Comparison of ENCODE assay signal across 11 cellular contexts in genomic region chr2:119756837-119757236, GRCh38. TPM values are rescaled to one million over a fixed set of nuclear protein-coding genes. Genes with fewer than 3 reads are reported as not detected.
DNase-seq lines count a peak whose midpoint lies in the region; ATAC-seq and TF ChIP-seq lines count a peak whose summit lies in the region.
"Had no signal": no experiment of that assay in that cellular context is flagged by ENCODE, and none has a peak within 500 bp of the region (broad histone marks: within the 10 kb centered on the region; RNA-seq: fewer than 3 reads in every experiment).

No MANE protein-coding gene starts in this region.

- no peak overlapping the region for H3K9ac ChIP-seq in mesenchymal stem cell (ENCODE audit: low read length)
- H3K9ac ChIP-seq: BLaER1 had no signal

- no peak for TF ChIP-seq CTCF in brain (conservative IDR thresholded peaks at IDR 0.05)
- TF ChIP-seq CTCF in testis (IDR thresholded peaks at IDR 0.05): no peak

- H3K79me1 ChIP-seq in mesenchymal stem cell (replicated peaks; ENCODE audit: low read length, poor library complexity, severe bottlenecking): peaks cover 1% of the 10 kb centered on the region

- H2BK5ac ChIP-seq in mesenchymal stem cell (ENCODE audit: low read depth, low read length, poor library complexity, severe bottlenecking): no peak overlapping the region

- no peak overlapping the region for H3K27ac ChIP-seq in mesenchymal stem cell (ENCODE audit: low read length, poor library complexity, severe bottlenecking)
- no peak overlapping the region for H3K27ac ChIP-seq in testis
- H3K27ac ChIP-seq: BLaER1, VCaP had no signal

- no peak overlapping the region for H2AK5ac ChIP-seq in mesenchymal stem cell (ENCODE audit: low read length, severe bottlenecking)

- no peak overlapping the region for H4K91ac ChIP-seq in mesenchymal stem cell (ENCODE audit: low read length)

- H3K27me3 ChIP-seq in mesenchymal stem cell (ENCODE audit: control insufficient read depth in 1 of 2, insufficient read depth in 1 of 2, low read length in 2 of 2) (no peaks in the 10 kb centered on the region), testis (no peaks in the 10 kb centered on the region)
- H3K27me3 ChIP-seq: BLaER1 had no signal

- H3K23ac ChIP-seq in mesenchymal stem cell (ENCODE audit: low read length in 2 of 2): no peak overlapping the region

- H3K14ac ChIP-seq in mesenchymal stem cell (ENCODE audit: low read length in 2 of 2): no peak overlapping the region

- peak overlapping the region in 1 of 2 experiments; percentile 42 for H3K18ac ChIP-seq in mesenchymal stem cell (ENCODE audit: low read depth in 1 of 2, low read length in 2 of 2)

- 82% methylated on average over 5 of the region's 5 CpGs for WGBS in mesenchymal stem cell
- WGBS in testis, 2 donors: 42 to 56% methylated on average over 5 of the region's 5 CpGs

- H2BK120ac ChIP-seq in mesenchymal stem cell (ENCODE audit: low read depth, low read length): no peak overlapping the region

- peaks cover 3% of the 10 kb centered on the region for H3K4me1 ChIP-seq in mesenchymal stem cell (ENCODE audit: control insufficient read depth, insufficient read depth, low read depth, low read length)
- no peaks in the 10 kb centered on the region for H3K4me1 ChIP-seq in testis

- POLR2A ChIA-PET in activated CD4-positive, alpha-beta memory T cell treated with anti-CD3 and anti-CD28 coated beads for 36 hours (lab: Charles Lee): interaction anchor here (0.6 to 1.3 kb wide), 2 partner anchors 38 to 286 kb away, joined by 3 read pairs; no protein-coding TSS in a partner anchor
- POLR2A ChIA-PET in activated CD4-positive, alpha-beta memory T cell treated with anti-CD3 and anti-CD28 coated beads, Interleukin-2, amount 10 ng/mL, durations not matched to agents 7 days and 5 days (lab: Charles Lee): no interaction called here

- H4K8ac ChIP-seq in mesenchymal stem cell (ENCODE audit: low read length): no peak overlapping the region

- ATAC-seq in HG03571 (IDR thresholded peaks at IDR 0.05; ENCODE audit: unreplicated experiment) (no peak), GM19452 (IDR thresholded peaks at IDR 0.05; ENCODE audit: unreplicated experiment) (no peak)

- peak; percentile 73 for DNase-seq in activated CD4-positive, alpha-beta memory T cell treated with anti-CD3 and anti-CD28 coated beads for 36 hours
- DNase-seq in activated CD4-positive, alpha-beta memory T cell treated with anti-CD3 and anti-CD28 coated beads, Interleukin-2, amount 10 ng/mL, durations not matched to agents 7 days and 5 days: no peak
- DNase-seq in mesenchymal stem cell: peak; percentile 60
- peak; percentile 67 for DNase-seq in testis
- DNase-seq in NCI-H2029 (lab: John Stamatoyannopoulos, UW): no peak
- DNase-seq: naive B cell had no signal

- H3K4ac ChIP-seq in mesenchymal stem cell (ENCODE audit: low read depth in 1 of 2, low read length in 2 of 2): no peak overlapping the region

- H3K27me3 Mint-ChIP-seq in activated CD4-positive, alpha-beta memory T cell treated with anti-CD3 and anti-CD28 coated beads for 36 hours: no peaks in the 10 kb centered on the region
- H3K27me3 Mint-ChIP-seq in activated CD4-positive, alpha-beta memory T cell treated with anti-CD3 and anti-CD28 coated beads, Interleukin-2, amount 10 ng/mL, durations not matched to agents 7 days and 5 days: peaks cover 4% of the 10 kb centered on the region
- H3K27me3 Mint-ChIP-seq in brain: peaks cover 3% of the 10 kb centered on the region
- H3K27me3 Mint-ChIP-seq: naive B cell had no signal

- H3K36me3 ChIP-seq in mesenchymal stem cell (ENCODE audit: control insufficient read depth in 1 of 2, insufficient read depth in 2 of 2, low read depth in 1 of 2, low read length in 2 of 2): no peaks in the 10 kb centered on the region
- no peaks in the 10 kb centered on the region for H3K36me3 ChIP-seq in testis (ENCODE audit: low read depth, missing control alignments)
- H3K36me3 ChIP-seq: BLaER1 had no signal

- H3K4me1 Mint-ChIP-seq in activated CD4-positive, alpha-beta memory T cell treated with anti-CD3 and anti-CD28 coated beads for 36 hours (ENCODE audit: low read depth): peaks cover 32% of the 10 kb centered on the region
- H3K4me1 Mint-ChIP-seq in activated CD4-positive, alpha-beta memory T cell treated with anti-CD3 and anti-CD28 coated beads, Interleukin-2, amount 10 ng/mL, durations not matched to agents 7 days and 5 days: peaks cover 22% of the 10 kb centered on the region
- peaks cover 20% of the 10 kb centered on the region for H3K4me1 Mint-ChIP-seq in brain

- H3K9me3 ChIP-seq in mesenchymal stem cell (ENCODE audit: control insufficient read depth, low read length): no peaks in the 10 kb centered on the region
- H3K9me3 ChIP-seq in testis: no peaks in the 10 kb centered on the region
- H3K9me3 ChIP-seq: BLaER1 had no signal

- no peaks in the 10 kb centered on the region for H3K36me3 Mint-ChIP-seq in activated CD4-positive, alpha-beta memory T cell treated with anti-CD3 and anti-CD28 coated beads for 36 hours
- H3K36me3 Mint-ChIP-seq in activated CD4-positive, alpha-beta memory T cell treated with anti-CD3 and anti-CD28 coated beads, Interleukin-2, amount 10 ng/mL, durations not matched to agents 7 days and 5 days (ENCODE audit: low read depth): peaks cover 2% of the 10 kb centered on the region
- H3K36me3 Mint-ChIP-seq in brain: no peaks in the 10 kb centered on the region
- H3K36me3 Mint-ChIP-seq: naive B cell had no signal

- peak overlapping the region; percentile 53 for H3K27ac Mint-ChIP-seq in activated CD4-positive, alpha-beta memory T cell treated with anti-CD3 and anti-CD28 coated beads for 36 hours
- no peak overlapping the region for H3K27ac Mint-ChIP-seq in activated CD4-positive, alpha-beta memory T cell treated with anti-CD3 and anti-CD28 coated beads, Interleukin-2, amount 10 ng/mL, durations not matched to agents 7 days and 5 days
- peak overlapping the region in 4 of 5 experiments; percentile 0 to 60 (median 16) for H3K27ac Mint-ChIP-seq in brain

- intact Hi-C loops in activated CD4-positive, alpha-beta memory T cell treated with anti-CD3 and anti-CD28 coated beads for 36 hours (cut with micrococcal nuclease): loop anchor here (5.0 kb wide), 4 partner anchors 40 to 555 kb away; no protein-coding TSS in a partner anchor
- intact Hi-C loops in testis (cut with DNase I; ENCODE audit: low total_unique reads): no loop called here

- no peak overlapping the region for H2BK15ac ChIP-seq in mesenchymal stem cell (ENCODE audit: low read depth, poor library complexity, severe bottlenecking)

- no peak overlapping the region for H3K4me2 ChIP-seq in mesenchymal stem cell (ENCODE audit: low read length, poor library complexity, severe bottlenecking)
- H3K4me2 ChIP-seq: BLaER1 had no signal

- H2BK12ac ChIP-seq in mesenchymal stem cell (ENCODE audit: low read length in 2 of 2): no peak overlapping the region

- CTCF ChIA-PET in activated CD4-positive, alpha-beta memory T cell treated with anti-CD3 and anti-CD28 coated beads for 36 hours (lab: Charles Lee): interaction anchor here (0.7 to 2.9 kb wide), 6 partner anchors 54 to 419 kb away, joined by 3 to 23 read pairs (median 6); no protein-coding TSS in a partner anchor
- CTCF ChIA-PET in activated CD4-positive, alpha-beta memory T cell treated with anti-CD3 and anti-CD28 coated beads, Interleukin-2, amount 10 ng/mL, durations not matched to agents 7 days and 5 days (lab: Charles Lee): interaction anchor here (1.1 to 6.9 kb wide), 3 partner anchors 67 to 419 kb away, joined by 3 to 59 read pairs (median 6); no protein-coding TSS in a partner anchor

- H2AFZ ChIP-seq in mesenchymal stem cell (ENCODE audit: low read depth, low read length): no peak overlapping the region

- no peak overlapping the region for H3K4me3 ChIP-seq in mesenchymal stem cell (ENCODE audit: insufficient read depth in 1 of 2, low read depth in 1 of 2, low read length in 2 of 2)
- H3K4me3 ChIP-seq in testis: no peak overlapping the region
- H3K4me3 ChIP-seq: BLaER1 had no signal

- H3K9me3 Mint-ChIP-seq in activated CD4-positive, alpha-beta memory T cell treated with anti-CD3 and anti-CD28 coated beads for 36 hours: no peaks in the 10 kb centered on the region
- H3K9me3 Mint-ChIP-seq in activated CD4-positive, alpha-beta memory T cell treated with anti-CD3 and anti-CD28 coated beads, Interleukin-2, amount 10 ng/mL, durations not matched to agents 7 days and 5 days: no peaks in the 10 kb centered on the region
- no peaks in the 10 kb centered on the region for H3K9me3 Mint-ChIP-seq in brain
- H3K9me3 Mint-ChIP-seq: naive B cell had no signal

- no peak overlapping the region for H3K4me3 Mint-ChIP-seq in activated CD4-positive, alpha-beta memory T cell treated with anti-CD3 and anti-CD28 coated beads for 36 hours
- no peak overlapping the region for H3K4me3 Mint-ChIP-seq in activated CD4-positive, alpha-beta memory T cell treated with anti-CD3 and anti-CD28 coated beads, Interleukin-2, amount 10 ng/mL, durations not matched to agents 7 days and 5 days
- H3K4me3 Mint-ChIP-seq in brain: peak overlapping the region in 1 of 5 experiments; percentile 14

- TF ChIP-seq POLR2A in testis (IDR thresholded peaks at IDR 0.05): no peak

RNA-seq across cellular contexts. Expression of gene PTPN4, which starts 2.9 kb away (rescaled TPM):
- total RNA-seq in activated CD4-positive, alpha-beta memory T cell treated with anti-CD3 and anti-CD28 coated beads for 36 hours: 10 to 100 TPM; 29.4 to 31.6 TPM
- total RNA-seq in activated CD4-positive, alpha-beta memory T cell treated with anti-CD3 and anti-CD28 coated beads, Interleukin-2, amount 10 ng/mL, durations not matched to agents 7 days and 5 days: 10 to 100 TPM; 78.7 to 84.5 TPM
- polyA plus RNA-seq in brain (ENCODE audit: insufficient read depth, low read depth, low replicate concordance): 4.4 TPM
- 6.4 TPM for polyA plus RNA-seq in mesenchymal stem cell (2013, experiment 1 of 2)
- polyA plus RNA-seq in mesenchymal stem cell (2013, experiment 2 of 2): 7.1 TPM
- 10 to 100 TPM; 58.5 to 80.5 TPM for total RNA-seq in testis
- 19.7 TPM for polyA plus RNA-seq in testis (ENCODE audit: insufficient read depth, low read depth, low replicate concordance)

Comparison
In these comparisons a context has a peak if more than half of its experiments do, and no peak if none do; other contexts are left out.
1. DNase-seq: peak in activated CD4-positive, alpha-beta memory T cell treated with anti-CD3 and anti-CD28 coated beads for 36 hours (single experiment), mesenchymal stem cell (single experiment) and testis (single experiment); none in activated CD4-positive, alpha-beta memory T cell treated with anti-CD3 and anti-CD28 coated beads, Interleukin-2, amount 10 ng/mL, durations not matched to agents 7 days and 5 days (single experiment) and NCI-H2029 (single experiment).